ENCODE assay signal across 22 cellular contexts in the genomic region with DNA sequence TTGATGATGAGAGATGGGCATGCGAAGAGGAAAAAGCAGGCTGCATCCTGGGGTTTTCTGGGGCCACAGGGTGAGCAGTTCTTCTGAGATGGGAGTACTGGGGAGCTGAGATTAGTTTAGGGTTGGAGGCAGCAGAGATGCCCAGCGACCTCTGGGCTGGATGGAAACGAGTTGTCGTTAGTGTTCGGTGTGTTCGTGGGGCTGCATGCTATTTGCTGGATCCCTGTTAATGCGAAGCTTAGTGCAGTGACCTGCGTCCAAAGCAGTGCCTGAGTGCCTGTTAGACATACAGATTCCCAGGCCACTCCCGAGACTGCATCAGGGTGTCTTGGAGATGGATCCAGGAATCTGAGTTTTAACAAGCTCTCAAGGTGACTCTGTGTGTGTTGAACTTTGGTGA.
"Had no signal": no experiment of that assay in that cellular context is flagged by ENCODE, and none has a peak within 500 bp of the region (broad histone marks: within the 10 kb centered on the region; RNA-seq: fewer than 3 reads in every experiment).

No MANE protein-coding gene starts in this region.

- H3K4me1 Mint-ChIP-seq: activated CD4-positive, alpha-beta T cell treated with anti-CD3 and anti-CD28 coated beads, Interleukin-2, amount 10 ng/mL, durations not matched to agents 7 days and 5 days; activated naive CD8-positive, alpha-beta T cell treated with anti-CD3 and anti-CD28 coated beads, Interleukin-2, amount 10 ng/mL, durations not matched to agents 7 days and 5 days; natural killer cell; T-cell had no signal

- DNase-seq: activated CD4-positive, alpha-beta T cell treated with anti-CD3 and anti-CD28 coated beads, Interleukin-2, amount 10 ng/mL, durations not matched to agents 7 days and 5 days; activated CD4-positive, CD25-positive, alpha-beta regulatory T cell treated with anti-CD3 and anti-CD28 coated beads, Interleukin-2, amount 50 U/mL, for 72 hours; activated CD8-positive, alpha-beta T cell treated with anti-CD3 and anti-CD28 coated beads for 36 hours; activated naive CD4-positive, alpha-beta T cell treated with anti-CD3 and anti-CD28 coated beads for 36 hours; activated naive CD8-positive, alpha-beta T cell treated with anti-CD3 and anti-CD28 coated beads, Interleukin-2, amount 10 ng/mL, durations not matched to agents 7 days and 5 days; activated T-cell treated with anti-CD3 and anti-CD28 coated beads, Interleukin-2, amount 50 U/mL, for 48 hours; amniotic stem cell; foreskin keratinocyte; kidney glomerular epithelial cell; left ventricle myocardium inferior; mammary epithelial cell; midbrain; stimulated activated CD4-positive, alpha-beta T cell treated with anti-CD3 and anti-CD28 coated beads, Interleukin-2, amount 100 ng/mL, for 48 hours; stimulated activated naive CD4-positive, alpha-beta T cell had no signal

- H3K36me3 Mint-ChIP-seq: activated naive CD8-positive, alpha-beta T cell treated with anti-CD3 and anti-CD28 coated beads, Interleukin-2, amount 10 ng/mL, durations not matched to agents 7 days and 5 days; natural killer cell; T-cell had no signal

- H3K36me3 ChIP-seq: left ventricle myocardium inferior, neutrophil, pancreas, thoracic aorta, upper lobe of left lung had no signal

- ATAC-seq: activated CD8-positive, alpha-beta T cell treated with anti-CD3 and anti-CD28 coated beads for 36 hours; foreskin keratinocyte; natural killer cell; pancreas; T-cell had no signal

- H3K9me3 Mint-ChIP-seq: activated CD4-positive, alpha-beta T cell treated with anti-CD3 and anti-CD28 coated beads, Interleukin-2, amount 10 ng/mL, durations not matched to agents 7 days and 5 days; activated CD8-positive, alpha-beta T cell treated with anti-CD3 and anti-CD28 coated beads for 36 hours; activated naive CD4-positive, alpha-beta T cell treated with anti-CD3 and anti-CD28 coated beads for 36 hours; activated naive CD8-positive, alpha-beta T cell treated with anti-CD3 and anti-CD28 coated beads, Interleukin-2, amount 10 ng/mL, durations not matched to agents 7 days and 5 days; natural killer cell; T-cell; T-helper 2 cell treated with Interferon-gamma antibody and Interleukin-4, amounts not matched to agents 5 μg/mL and 100 μg/mL, for 36 hours had no signal

- H3K27me3 ChIP-seq: foreskin keratinocyte, pancreas, upper lobe of left lung had no signal

- H3K27ac Mint-ChIP-seq: activated CD8-positive, alpha-beta T cell treated with anti-CD3 and anti-CD28 coated beads for 36 hours; activated naive CD4-positive, alpha-beta T cell treated with anti-CD3 and anti-CD28 coated beads for 36 hours; activated naive CD8-positive, alpha-beta T cell treated with anti-CD3 and anti-CD28 coated beads, Interleukin-2, amount 10 ng/mL, durations not matched to agents 7 days and 5 days; natural killer cell; T-cell; T-helper 2 cell treated with Interferon-gamma antibody and Interleukin-4, amounts not matched to agents 5 μg/mL and 100 μg/mL, for 36 hours had no signal

- H3K27ac ChIP-seq: foreskin keratinocyte, left ventricle myocardium inferior, neutrophil, pancreas, thoracic aorta, upper lobe of left lung, VCaP had no signal

- H3K4me3 Mint-ChIP-seq: activated CD4-positive, alpha-beta T cell treated with anti-CD3 and anti-CD28 coated beads, Interleukin-2, amount 10 ng/mL, durations not matched to agents 7 days and 5 days; activated CD8-positive, alpha-beta T cell treated with anti-CD3 and anti-CD28 coated beads for 36 hours; activated naive CD4-positive, alpha-beta T cell treated with anti-CD3 and anti-CD28 coated beads for 36 hours; activated naive CD8-positive, alpha-beta T cell treated with anti-CD3 and anti-CD28 coated beads, Interleukin-2, amount 10 ng/mL, durations not matched to agents 7 days and 5 days; natural killer cell; T-cell; T-helper 2 cell treated with Interferon-gamma antibody and Interleukin-4, amounts not matched to agents 5 μg/mL and 100 μg/mL, for 36 hours had no signal

- H3K4me3 ChIP-seq: left ventricle myocardium inferior, pancreas, thoracic aorta, upper lobe of left lung had no signal

- H3K4me1 ChIP-seq: foreskin keratinocyte, left ventricle myocardium inferior, pancreas, upper lobe of left lung had no signal

- H3K9me3 ChIP-seq: left ventricle myocardium inferior, neutrophil, pancreas, thoracic aorta, upper lobe of left lung had no signal
